Comparison of ENCODE assay signal across 2 cellular contexts in the genomic region with DNA sequence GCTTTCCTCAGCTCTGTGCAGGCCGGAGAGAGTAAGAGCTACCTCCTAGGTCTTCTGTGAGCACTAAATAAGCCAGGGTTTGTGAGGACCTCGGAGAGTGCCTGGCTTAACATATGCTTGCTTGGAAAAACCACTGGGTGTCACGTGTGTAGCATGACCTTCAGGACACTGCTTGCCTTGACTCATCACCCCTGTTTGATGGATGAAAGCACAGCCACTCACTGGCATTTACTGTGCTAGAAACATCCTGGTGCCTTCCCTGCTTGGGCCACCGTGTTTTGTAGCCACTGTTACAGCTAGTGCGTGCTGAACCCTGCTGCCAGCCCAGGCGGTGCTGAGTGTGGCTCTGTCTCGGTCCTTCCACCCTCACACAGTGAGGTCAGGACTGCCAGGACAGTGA.
TF ChIP-seq lines count a peak whose summit lies in the region.

No MANE protein-coding gene starts in this region.

TF ChIP-seq in HepG2, 621 proteins besides CTCF, POLR2A, EP300 and RAD21:
- TF ChIP-seq RAD51 (IDR thresholded peaks at IDR 0.05; ENCODE audit: borderline replicate concordance) (peak; percentile 31; the same call in 1 of the 2 replicates), NFKB2 (CRISPR knock-in tag; IDR thresholded peaks at IDR 0.05; ENCODE audit: borderline replicate concordance) (no peak), KLF15 (CRISPR knock-in tag; IDR thresholded peaks at IDR 0.05; ENCODE audit: borderline replicate concordance) (no peak), SIX4 (CRISPR knock-in tag; IDR thresholded peaks at IDR 0.05) (no peak), FOSL2 (CRISPR knock-in tag; IDR thresholded peaks at IDR 0.05) (peak; percentile 52), BHLHE40 (IDR thresholded peaks at IDR 0.05; ENCODE audit: low read length) (peak; percentile 68)
- TF ChIP-seq, protein P1, sequence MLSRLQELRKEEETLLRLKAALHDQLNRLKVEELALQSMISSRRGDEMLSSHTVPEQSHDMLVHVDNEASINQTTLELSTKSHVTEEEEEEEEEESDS (CRISPR knock-in tag; IDR thresholded peaks at IDR 0.05; ENCODE audit: borderline replicate concordance): no peak
- TF ChIP-seq, protein P2, sequence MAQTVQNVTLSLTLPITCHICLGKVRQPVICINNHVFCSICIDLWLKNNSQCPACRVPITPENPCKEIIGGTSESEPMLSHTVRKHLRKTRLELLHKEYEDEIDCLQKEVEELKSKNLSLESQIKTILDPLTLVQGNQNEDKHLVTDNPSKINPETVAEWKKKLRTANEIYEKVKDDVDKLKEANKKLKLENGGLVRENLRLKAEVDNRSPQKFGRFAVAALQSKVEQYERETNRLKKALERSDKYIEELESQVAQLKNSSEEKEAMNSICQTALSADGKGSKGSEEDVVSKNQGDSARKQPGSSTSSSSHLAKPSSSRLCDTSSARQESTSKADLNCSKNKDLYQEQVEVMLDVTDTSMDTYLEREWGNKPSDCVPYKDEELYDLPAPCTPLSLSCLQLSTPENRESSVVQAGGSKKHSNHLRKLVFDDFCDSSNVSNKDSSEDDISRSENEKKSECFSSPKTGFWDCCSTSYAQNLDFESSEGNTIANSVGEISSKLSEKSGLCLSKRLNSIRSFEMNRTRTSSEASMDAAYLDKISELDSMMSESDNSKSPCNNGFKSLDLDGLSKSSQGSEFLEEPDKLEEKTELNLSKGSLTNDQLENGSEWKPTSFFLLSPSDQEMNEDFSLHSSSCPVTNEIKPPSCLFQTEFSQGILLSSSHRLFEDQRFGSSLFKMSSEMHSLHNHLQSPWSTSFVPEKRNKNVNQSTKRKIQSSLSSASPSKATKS (CRISPR knock-in tag; IDR thresholded peaks at IDR 0.05): no peak
- TF ChIP-seq, protein P3, sequence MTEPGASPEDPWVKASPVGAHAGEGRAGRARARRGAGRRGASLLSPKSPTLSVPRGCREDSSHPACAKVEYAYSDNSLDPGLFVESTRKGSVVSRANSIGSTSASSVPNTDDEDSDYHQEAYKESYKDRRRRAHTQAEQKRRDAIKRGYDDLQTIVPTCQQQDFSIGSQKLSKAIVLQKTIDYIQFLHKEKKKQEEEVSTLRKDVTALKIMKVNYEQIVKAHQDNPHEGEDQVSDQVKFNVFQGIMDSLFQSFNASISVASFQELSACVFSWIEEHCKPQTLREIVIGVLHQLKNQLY (CRISPR knock-in tag; IDR thresholded peaks at IDR 0.05): no peak
- TF ChIP-seq, protein P4, sequence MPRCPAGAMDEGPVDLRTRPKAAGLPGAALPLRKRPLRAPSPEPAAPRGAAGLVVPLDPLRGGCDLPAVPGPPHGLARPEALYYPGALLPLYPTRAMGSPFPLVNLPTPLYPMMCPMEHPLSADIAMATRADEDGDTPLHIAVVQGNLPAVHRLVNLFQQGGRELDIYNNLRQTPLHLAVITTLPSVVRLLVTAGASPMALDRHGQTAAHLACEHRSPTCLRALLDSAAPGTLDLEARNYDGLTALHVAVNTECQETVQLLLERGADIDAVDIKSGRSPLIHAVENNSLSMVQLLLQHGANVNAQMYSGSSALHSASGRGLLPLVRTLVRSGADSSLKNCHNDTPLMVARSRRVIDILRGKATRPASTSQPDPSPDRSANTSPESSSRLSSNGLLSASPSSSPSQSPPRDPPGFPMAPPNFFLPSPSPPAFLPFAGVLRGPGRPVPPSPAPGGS (CRISPR knock-in tag; IDR thresholded peaks at IDR 0.05): no peak
- TF ChIP-seq, protein P5, sequence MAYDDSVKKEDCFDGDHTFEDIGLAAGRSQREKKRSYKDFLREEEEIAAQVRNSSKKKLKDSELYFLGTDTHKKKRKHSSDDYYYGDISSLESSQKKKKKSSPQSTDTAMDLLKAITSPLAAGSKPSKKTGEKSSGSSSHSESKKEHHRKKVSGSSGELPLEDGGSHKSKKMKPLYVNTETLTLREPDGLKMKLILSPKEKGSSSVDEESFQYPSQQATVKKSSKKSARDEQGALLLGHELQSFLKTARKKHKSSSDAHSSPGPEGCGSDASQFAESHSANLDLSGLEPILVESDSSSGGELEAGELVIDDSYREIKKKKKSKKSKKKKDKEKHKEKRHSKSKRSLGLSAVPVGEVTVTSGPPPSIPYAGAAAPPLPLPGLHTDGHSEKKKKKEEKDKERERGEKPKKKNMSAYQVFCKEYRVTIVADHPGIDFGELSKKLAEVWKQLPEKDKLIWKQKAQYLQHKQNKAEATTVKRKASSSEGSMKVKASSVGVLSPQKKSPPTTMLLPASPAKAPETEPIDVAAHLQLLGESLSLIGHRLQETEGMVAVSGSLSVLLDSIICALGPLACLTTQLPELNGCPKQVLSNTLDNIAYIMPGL (CRISPR knock-in tag; IDR thresholded peaks at IDR 0.05; ENCODE audit: borderline replicate concordance in 1 of 2, low read depth in 1 of 2): no peak
TF ChIP-seq in HepG2: peak in this region for 3.

TF ChIP-seq in H1, 55 proteins besides CTCF, POLR2A, EP300 and RAD21:
- no peak for TF ChIP-seq RFX5 (IDR thresholded peaks at IDR 0.05; ENCODE audit: borderline replicate concordance, low read depth, low read length)
- TF ChIP-seq CEBPB (IDR thresholded peaks at IDR 0.05; ENCODE audit: low read depth, low read length): no peak
- no peak for TF ChIP-seq SP4 (IDR thresholded peaks at IDR 0.05; ENCODE audit: low read length)
- TF ChIP-seq YY1 (IDR thresholded peaks at IDR 0.05; ENCODE audit: low read depth, low read length): no peak
- no peak for TF ChIP-seq GTF2F1 (IDR thresholded peaks at IDR 0.05; ENCODE audit: borderline replicate concordance, low read depth, low read length)
- TF ChIP-seq CHD1 (IDR thresholded peaks at IDR 0.05; ENCODE audit: low read depth, low read length): no peak
- no peak for TF ChIP-seq BACH1 (IDR thresholded peaks at IDR 0.05; ENCODE audit: low read length)
- no peak for TF ChIP-seq CTBP2 (IDR thresholded peaks at IDR 0.05; ENCODE audit: borderline replicate concordance, insufficient read depth, insufficient read length, low read length)
- TF ChIP-seq JUND (IDR thresholded peaks at IDR 0.05; ENCODE audit: low read length): no peak
- no peak for TF ChIP-seq CBX8 (IDR thresholded peaks at IDR 0.05; ENCODE audit: borderline replicate concordance, low read depth, low read length)
- no peak for TF ChIP-seq ZNF274 (IDR thresholded peaks at IDR 0.05; ENCODE audit: borderline replicate concordance, extremely low read depth, low read length)
- no peak for TF ChIP-seq SIN3A (conservative IDR thresholded peaks at IDR 0.05 in 1 of 2, IDR thresholded peaks at IDR 0.05 in 1 of 2; ENCODE audit: low read depth in 1 of 2, low read length in 2 of 2)
- TF ChIP-seq TBP (IDR thresholded peaks at IDR 0.05; ENCODE audit: low read depth, low read length): no peak
- no peak for TF ChIP-seq BRCA1 (IDR thresholded peaks at IDR 0.05; ENCODE audit: low read depth, low read length)
- TF ChIP-seq, protein P6, sequence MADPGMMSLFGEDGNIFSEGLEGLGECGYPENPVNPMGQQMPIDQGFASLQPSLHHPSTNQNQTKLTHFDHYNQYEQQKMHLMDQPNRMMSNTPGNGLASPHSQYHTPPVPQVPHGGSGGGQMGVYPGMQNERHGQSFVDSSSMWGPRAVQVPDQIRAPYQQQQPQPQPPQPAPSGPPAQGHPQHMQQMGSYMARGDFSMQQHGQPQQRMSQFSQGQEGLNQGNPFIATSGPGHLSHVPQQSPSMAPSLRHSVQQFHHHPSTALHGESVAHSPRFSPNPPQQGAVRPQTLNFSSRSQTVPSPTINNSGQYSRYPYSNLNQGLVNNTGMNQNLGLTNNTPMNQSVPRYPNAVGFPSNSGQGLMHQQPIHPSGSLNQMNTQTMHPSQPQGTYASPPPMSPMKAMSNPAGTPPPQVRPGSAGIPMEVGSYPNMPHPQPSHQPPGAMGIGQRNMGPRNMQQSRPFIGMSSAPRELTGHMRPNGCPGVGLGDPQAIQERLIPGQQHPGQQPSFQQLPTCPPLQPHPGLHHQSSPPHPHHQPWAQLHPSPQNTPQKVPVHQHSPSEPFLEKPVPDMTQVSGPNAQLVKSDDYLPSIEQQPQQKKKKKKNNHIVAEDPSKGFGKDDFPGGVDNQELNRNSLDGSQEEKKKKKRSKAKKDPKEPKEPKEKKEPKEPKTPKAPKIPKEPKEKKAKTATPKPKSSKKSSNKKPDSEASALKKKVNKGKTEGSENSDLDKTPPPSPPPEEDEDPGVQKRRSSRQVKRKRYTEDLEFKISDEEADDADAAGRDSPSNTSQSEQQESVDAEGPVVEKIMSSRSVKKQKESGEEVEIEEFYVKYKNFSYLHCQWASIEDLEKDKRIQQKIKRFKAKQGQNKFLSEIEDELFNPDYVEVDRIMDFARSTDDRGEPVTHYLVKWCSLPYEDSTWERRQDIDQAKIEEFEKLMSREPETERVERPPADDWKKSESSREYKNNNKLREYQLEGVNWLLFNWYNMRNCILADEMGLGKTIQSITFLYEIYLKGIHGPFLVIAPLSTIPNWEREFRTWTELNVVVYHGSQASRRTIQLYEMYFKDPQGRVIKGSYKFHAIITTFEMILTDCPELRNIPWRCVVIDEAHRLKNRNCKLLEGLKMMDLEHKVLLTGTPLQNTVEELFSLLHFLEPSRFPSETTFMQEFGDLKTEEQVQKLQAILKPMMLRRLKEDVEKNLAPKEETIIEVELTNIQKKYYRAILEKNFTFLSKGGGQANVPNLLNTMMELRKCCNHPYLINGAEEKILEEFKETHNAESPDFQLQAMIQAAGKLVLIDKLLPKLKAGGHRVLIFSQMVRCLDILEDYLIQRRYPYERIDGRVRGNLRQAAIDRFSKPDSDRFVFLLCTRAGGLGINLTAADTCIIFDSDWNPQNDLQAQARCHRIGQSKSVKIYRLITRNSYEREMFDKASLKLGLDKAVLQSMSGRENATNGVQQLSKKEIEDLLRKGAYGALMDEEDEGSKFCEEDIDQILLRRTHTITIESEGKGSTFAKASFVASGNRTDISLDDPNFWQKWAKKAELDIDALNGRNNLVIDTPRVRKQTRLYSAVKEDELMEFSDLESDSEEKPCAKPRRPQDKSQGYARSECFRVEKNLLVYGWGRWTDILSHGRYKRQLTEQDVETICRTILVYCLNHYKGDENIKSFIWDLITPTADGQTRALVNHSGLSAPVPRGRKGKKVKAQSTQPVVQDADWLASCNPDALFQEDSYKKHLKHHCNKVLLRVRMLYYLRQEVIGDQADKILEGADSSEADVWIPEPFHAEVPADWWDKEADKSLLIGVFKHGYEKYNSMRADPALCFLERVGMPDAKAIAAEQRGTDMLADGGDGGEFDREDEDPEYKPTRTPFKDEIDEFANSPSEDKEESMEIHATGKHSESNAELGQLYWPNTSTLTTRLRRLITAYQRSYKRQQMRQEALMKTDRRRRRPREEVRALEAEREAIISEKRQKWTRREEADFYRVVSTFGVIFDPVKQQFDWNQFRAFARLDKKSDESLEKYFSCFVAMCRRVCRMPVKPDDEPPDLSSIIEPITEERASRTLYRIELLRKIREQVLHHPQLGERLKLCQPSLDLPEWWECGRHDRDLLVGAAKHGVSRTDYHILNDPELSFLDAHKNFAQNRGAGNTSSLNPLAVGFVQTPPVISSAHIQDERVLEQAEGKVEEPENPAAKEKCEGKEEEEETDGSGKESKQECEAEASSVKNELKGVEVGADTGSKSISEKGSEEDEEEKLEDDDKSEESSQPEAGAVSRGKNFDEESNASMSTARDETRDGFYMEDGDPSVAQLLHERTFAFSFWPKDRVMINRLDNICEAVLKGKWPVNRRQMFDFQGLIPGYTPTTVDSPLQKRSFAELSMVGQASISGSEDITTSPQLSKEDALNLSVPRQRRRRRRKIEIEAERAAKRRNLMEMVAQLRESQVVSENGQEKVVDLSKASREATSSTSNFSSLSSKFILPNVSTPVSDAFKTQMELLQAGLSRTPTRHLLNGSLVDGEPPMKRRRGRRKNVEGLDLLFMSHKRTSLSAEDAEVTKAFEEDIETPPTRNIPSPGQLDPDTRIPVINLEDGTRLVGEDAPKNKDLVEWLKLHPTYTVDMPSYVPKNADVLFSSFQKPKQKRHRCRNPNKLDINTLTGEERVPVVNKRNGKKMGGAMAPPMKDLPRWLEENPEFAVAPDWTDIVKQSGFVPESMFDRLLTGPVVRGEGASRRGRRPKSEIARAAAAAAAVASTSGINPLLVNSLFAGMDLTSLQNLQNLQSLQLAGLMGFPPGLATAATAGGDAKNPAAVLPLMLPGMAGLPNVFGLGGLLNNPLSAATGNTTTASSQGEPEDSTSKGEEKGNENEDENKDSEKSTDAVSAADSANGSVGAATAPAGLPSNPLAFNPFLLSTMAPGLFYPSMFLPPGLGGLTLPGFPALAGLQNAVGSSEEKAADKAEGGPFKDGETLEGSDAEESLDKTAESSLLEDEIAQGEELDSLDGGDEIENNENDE (IDR thresholded peaks at IDR 0.05; ENCODE audit: insufficient replicate concordance, low read length): no peak
- no peak for TF ChIP-seq SIRT6 (IDR thresholded peaks at IDR 0.05; ENCODE audit: low read length)
- TF ChIP-seq, protein P7, sequence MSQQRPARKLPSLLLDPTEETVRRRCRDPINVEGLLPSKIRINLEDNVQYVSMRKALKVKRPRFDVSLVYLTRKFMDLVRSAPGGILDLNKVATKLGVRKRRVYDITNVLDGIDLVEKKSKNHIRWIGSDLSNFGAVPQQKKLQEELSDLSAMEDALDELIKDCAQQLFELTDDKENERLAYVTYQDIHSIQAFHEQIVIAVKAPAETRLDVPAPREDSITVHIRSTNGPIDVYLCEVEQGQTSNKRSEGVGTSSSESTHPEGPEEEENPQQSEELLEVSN (IDR thresholded peaks at IDR 0.05): no peak
- TF ChIP-seq TAF7 (optimal IDR thresholded peaks at IDR 0.05; ENCODE audit: borderline replicate concordance, low read depth, low read length): no peak
- TF ChIP-seq KDM1A (IDR thresholded peaks at IDR 0.05; ENCODE audit: borderline replicate concordance, low read length): no peak
- no peak for TF ChIP-seq EGR1 (IDR thresholded peaks at IDR 0.05; ENCODE audit: borderline replicate concordance, low read depth, low read length)
